In genomic region chr11:12237381-12237784, GRCh38 we compare ENCODE assay signal across 21 cellular contexts.
DNase-seq lines count a peak whose midpoint lies in the region; ATAC-seq and TF ChIP-seq lines count a peak whose summit lies in the region.
"Had no signal": no experiment of that assay in that cellular context is flagged by ENCODE, and none has a peak within 500 bp of the region (broad histone marks: within the 10 kb centered on the region; RNA-seq: fewer than 3 reads in every experiment).

No MANE protein-coding gene starts in this region.

- no peak overlapping the region for H4K12ac ChIP-seq in trophoblast cell (ENCODE audit: low read depth, low read length)

- peaks cover 23% of the 10 kb centered on the region for H3K79me1 ChIP-seq in trophoblast cell (ENCODE audit: low read length)

- no peak overlapping the region for H2AFZ ChIP-seq in trophoblast cell (ENCODE audit: insufficient read depth, low read length, poor library complexity)

- H3K4ac ChIP-seq in trophoblast cell (ENCODE audit: low read depth, low read length), result no peak overlapping the region

- POLR2A ChIA-PET in CD8-positive, alpha-beta T cell (lab: Charles Lee), result interaction anchor here (2.3 kb wide), 1 partner anchor 13 kb away, joined by 19 read pairs; no protein-coding TSS in a partner anchor

- H3K27ac ChIP-seq in trophoblast cell (ENCODE audit: low read depth, low read length), result peak overlapping the region; percentile 56
- no peak overlapping the region for H3K27ac ChIP-seq in CD8-positive, alpha-beta T cell (ENCODE audit: low read depth, low read length)
- H3K27ac ChIP-seq: KMS-11 had no signal

- H3K4me2 ChIP-seq in trophoblast cell (ENCODE audit: low read length), result no peak overlapping the region
- H3K4me2 ChIP-seq: KMS-11 had no signal

- H3K4me1 Mint-ChIP-seq in CD8-positive, alpha-beta T cell (ENCODE audit: low read depth), result peaks cover 29% of the 10 kb centered on the region

- H3K4me3 Mint-ChIP-seq in CD8-positive, alpha-beta T cell, result no peak overlapping the region
- H3K4me3 Mint-ChIP-seq: CD4-positive, alpha-beta memory T cell had no signal

- H3K36me3 Mint-ChIP-seq in CD8-positive, alpha-beta T cell, result peaks cover 3% of the 10 kb centered on the region
- H3K36me3 Mint-ChIP-seq: activated naive CD4-positive, alpha-beta T cell treated with anti-CD3 and anti-CD28 coated beads, Interleukin-2, amount 50 U/mL, for 24 hours had no signal

- peaks cover 23 to 31% of the 10 kb centered on the region in 2 experiments for H3K4me1 ChIP-seq in trophoblast cell (ENCODE audit: control insufficient read depth in 1 of 2, insufficient read depth in 2 of 2, low read length in 2 of 2)
- peaks cover 26% of the 10 kb centered on the region for H3K4me1 ChIP-seq in CD8-positive, alpha-beta T cell (ENCODE audit: insufficient read depth, low read length)

- no peak overlapping the region for H3K23ac ChIP-seq in trophoblast cell (ENCODE audit: low read length)

- H2BK5ac ChIP-seq in trophoblast cell (ENCODE audit: low read depth, low read length, poor library complexity), result peak overlapping the region; percentile 26

- H2BK120ac ChIP-seq in trophoblast cell (ENCODE audit: insufficient read depth, low read length, poor library complexity), result peak overlapping the region; percentile 30

- ATAC-seq in Right ventricle myocardium inferior (peak; percentile 59), Right ventricle myocardium superior (ENCODE audit: poor library complexity) (peak; percentile 52), left colon (no peak), GM19467 (IDR thresholded peaks at IDR 0.05; ENCODE audit: unreplicated experiment) (no peak)
- no peak for ATAC-seq in CD8-positive, alpha-beta T cell
- ATAC-seq: PC-3 had no signal

- peak overlapping the region; percentile 50 for H4K91ac ChIP-seq in trophoblast cell (ENCODE audit: low read depth, low read length)

- no peak overlapping the region for H3K4me3 ChIP-seq in trophoblast cell (ENCODE audit: low read depth, low read length)
- no peak overlapping the region for H3K4me3 ChIP-seq in CD8-positive, alpha-beta T cell (ENCODE audit: low read depth, low read length)
- H3K4me3 ChIP-seq: skin epidermis had no signal

- no peak overlapping the region for H2AK5ac ChIP-seq in trophoblast cell (ENCODE audit: low read length)

- peak overlapping the region; percentile 33 for H3K18ac ChIP-seq in trophoblast cell (ENCODE audit: low read length)

- H3K9ac ChIP-seq in trophoblast cell (ENCODE audit: low read length), result no peak overlapping the region
- H3K9ac ChIP-seq: KMS-11 had no signal

- DNase-seq in Right ventricle myocardium inferior (ENCODE audit: missing footprints), result no peak
- no peak for DNase-seq in cardiac septum (ENCODE audit: low spot score)
- no peak for DNase-seq in Right ventricle myocardium superior
- DNase-seq in trophoblast cell, result no peak
- DNase-seq in CD8-positive, alpha-beta T cell, result no peak
- no peak for DNase-seq in left colon
- DNase-seq in dermis blood vessel endothelial cell, result no peak
- DNase-seq: ACHN; activated CD4-positive, alpha-beta T cell treated with anti-CD3 and anti-CD28 coated beads for 4 hours; activated T-cell treated with anti-CD3 and anti-CD28 coated beads, Interleukin-2, amount 50 U/mL, for 1 hour; CD4-positive, alpha-beta memory T cell; effector CD4-positive, alpha-beta T cell; H7; hypothalamus; NCI-H748 treated with DMSO at 0.1 percent for 48 hours; PC-3; stimulated activated CD4-positive, alpha-beta T cell treated with anti-CD3 and anti-CD28 coated beads, Interleukin-4, amount 100 ng/mL, for 24 hours had no signal

- CTCF ChIA-PET in CD8-positive, alpha-beta T cell (lab: Charles Lee), result interaction anchor here (0.7 to 5.7 kb wide), 29 partner anchors 8 to 437 kb away, joined by 3 to 122 read pairs (median 7); no protein-coding TSS in a partner anchor

- no peak for TF ChIP-seq CTCF in CD8-positive, alpha-beta T cell (IDR thresholded peaks at IDR 0.05)

- intact Hi-C loops in Right ventricle myocardium inferior (cut with DNase I) (loop anchor here (2.0 to 5.0 kb wide), 3 partner anchors 45 to 149 kb away; no protein-coding TSS in a partner anchor), cardiac septum (cut with DNase I) (loop anchor here (2.0 to 5.0 kb wide), 4 partner anchors 45 to 191 kb away; no protein-coding TSS in a partner anchor), Right ventricle myocardium superior (cut with DNase I) (loop anchor here (2.0 to 5.0 kb wide), 3 partner anchors 15 to 190 kb away; no protein-coding TSS in a partner anchor), left colon (cut with DNase I, micrococcal nuclease) (no loop called here)
- intact Hi-C loops in CD8-positive, alpha-beta T cell (cut with DNase I, micrococcal nuclease), result loop anchor here (2.0 kb wide), 4 partner anchors 41 to 115 kb away; no protein-coding TSS in a partner anchor

- WGBS in trophoblast cell (ENCODE audit: extremely low coverage, insufficient coverage, insufficient read length), result no CpG with 5 or more reads among the region's 3 CpGs

- no peak overlapping the region for H3K14ac ChIP-seq in trophoblast cell (ENCODE audit: low read length)

- H3K9me3 Mint-ChIP-seq in CD8-positive, alpha-beta T cell, result no peaks in the 10 kb centered on the region
- H3K9me3 Mint-ChIP-seq: activated naive CD4-positive, alpha-beta T cell treated with anti-CD3 and anti-CD28 coated beads, Interleukin-2, amount 50 U/mL, for 24 hours; CD4-positive, alpha-beta memory T cell had no signal

- H2BK12ac ChIP-seq in trophoblast cell (ENCODE audit: low read length), result no peak overlapping the region

- no peaks in the 10 kb centered on the region for H3K9me3 ChIP-seq in trophoblast cell (ENCODE audit: insufficient read depth, low read depth, low read length)
- no peaks in the 10 kb centered on the region for H3K9me3 ChIP-seq in CD8-positive, alpha-beta T cell (ENCODE audit: low read length)

- peaks cover 2% of the 10 kb centered on the region for H3K79me2 ChIP-seq in trophoblast cell (ENCODE audit: control insufficient read depth, insufficient read depth, low read length, poor library complexity)

- peaks cover 6% of the 10 kb centered on the region in 2 experiments for H3K36me3 ChIP-seq in trophoblast cell (ENCODE audit: control insufficient read depth in 1 of 2, insufficient read depth in 2 of 2, low read length in 2 of 2)
- no peaks in the 10 kb centered on the region for H3K36me3 ChIP-seq in CD8-positive, alpha-beta T cell (ENCODE audit: insufficient read depth, low read length)

- H3K27me3 Mint-ChIP-seq in CD8-positive, alpha-beta T cell (ENCODE audit: low read depth), result no peaks in the 10 kb centered on the region
- H3K27me3 Mint-ChIP-seq: activated naive CD4-positive, alpha-beta T cell treated with anti-CD3 and anti-CD28 coated beads, Interleukin-2, amount 50 U/mL, for 24 hours; CD4-positive, alpha-beta memory T cell had no signal

- no peak overlapping the region for H3K27ac Mint-ChIP-seq in CD8-positive, alpha-beta T cell

- H3K27me3 ChIP-seq in trophoblast cell (ENCODE audit: insufficient read depth, low read length), result no peaks in the 10 kb centered on the region
- no peaks in the 10 kb centered on the region for H3K27me3 ChIP-seq in CD8-positive, alpha-beta T cell (ENCODE audit: insufficient read depth, low read length)

- H4K8ac ChIP-seq in trophoblast cell (ENCODE audit: low read depth, low read length), result no peak overlapping the region

Comparison
In these comparisons a context has a peak if more than half of its experiments do, and no peak if none do; other contexts are left out.
1. ATAC-seq: peak in Right ventricle myocardium inferior (single experiment) and Right ventricle myocardium superior (single experiment); none in CD8-positive, alpha-beta T cell (single experiment), left colon (single experiment) and GM19467 (single experiment).
2. intact Hi-C loops: an anchor here in Right ventricle myocardium inferior (2.0 to 5.0 kb wide), cardiac septum (2.0 to 5.0 kb wide), Right ventricle myocardium superior (2.0 to 5.0 kb wide) and CD8-positive, alpha-beta T cell (2.0 kb wide); none called in left colon.